ENCODE assay signal across 15 cellular contexts in the genomic region with DNA sequence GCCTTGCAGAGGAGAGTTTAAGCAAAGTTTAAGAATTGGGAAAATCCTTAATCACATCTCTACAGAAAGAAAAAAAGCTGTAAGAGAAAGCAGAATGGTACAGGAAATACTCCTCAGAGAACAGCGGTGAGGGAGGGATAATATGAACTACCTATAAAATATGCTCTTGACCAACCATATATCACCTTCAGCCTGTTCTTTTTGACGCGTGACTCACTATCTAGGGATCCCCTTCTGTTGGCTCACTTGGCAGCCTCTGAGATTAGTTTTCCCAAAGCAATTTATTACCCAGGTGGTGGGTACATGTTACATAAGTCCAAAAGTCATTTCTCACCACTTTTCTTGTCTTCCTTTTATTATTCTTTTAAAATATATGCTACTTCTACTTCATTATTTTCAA.
"Had no signal": no experiment of that assay in that cellular context is flagged by ENCODE, and none has a peak within 500 bp of the region (broad histone marks: within the 10 kb centered on the region; RNA-seq: fewer than 3 reads in every experiment).

No MANE protein-coding gene starts in this region.

- DNase-seq: activated CD4-positive, alpha-beta memory T cell treated with anti-CD3 and anti-CD28 coated beads for 36 hours; activated CD8-positive, alpha-beta memory T cell treated with anti-CD3 and anti-CD28 coated beads, Interleukin-2, amount 10 ng/mL, durations not matched to agents 7 days and 5 days; activated naive CD4-positive, alpha-beta T cell treated with anti-CD3 and anti-CD28 coated beads for 36 hours; activated T-cell treated with anti-CD3 and anti-CD28 coated beads, Interleukin-2, amount 50 U/mL, for 1 hour; central memory CD4-positive, alpha-beta T cell; colonic mucosa; immature natural killer cell; mucosa of descending colon; naive thymus-derived CD4-positive, alpha-beta T cell; stimulated activated CD4-positive, alpha-beta T cell treated with anti-CD3 and anti-CD28 coated beads, Interleukin-4, amount 100 ng/mL, for 4 hours; T-helper 1 cell had no signal

- H2AFZ ChIP-seq: parathyroid adenoma had no signal

- ATAC-seq: activated CD8-positive, alpha-beta memory T cell treated with anti-CD3 and anti-CD28 coated beads, Interleukin-2, amount 10 ng/mL, durations not matched to agents 7 days and 5 days; mucosa of descending colon; naive thymus-derived CD4-positive, alpha-beta T cell had no signal

- H3K4me3 ChIP-seq: colonic mucosa, mucosa of descending colon, skin epidermis had no signal

- H3K4me1 ChIP-seq: colonic mucosa had no signal

- H3K27ac ChIP-seq: colonic mucosa, parathyroid adenoma, skin epidermis, VCaP had no signal

- H3K79me2 ChIP-seq: parathyroid adenoma had no signal

- H3K27me3 ChIP-seq: colonic mucosa had no signal

- H3K9me3 ChIP-seq: colonic mucosa, mucosa of descending colon had no signal

- FAIRE-seq: endometrium had no signal

- H3K9ac ChIP-seq: parathyroid adenoma had no signal

- H3K36me3 ChIP-seq: colonic mucosa had no signal
